In genomic region chr3:10142707-10143560, GRCh38 we compare ENCODE assay signal across 8 cellular contexts. TPM values are rescaled to one million over a fixed set of nuclear protein-coding genes. Genes with fewer than 3 reads are reported as not detected.
DNase-seq lines count a peak whose midpoint lies in the region; ATAC-seq and TF ChIP-seq lines count a peak whose summit lies in the region.

No MANE protein-coding gene starts in this region.

- H3K4me1 Mint-ChIP-seq in endodermal cell (peaks cover 11% of the 10 kb centered on the region), neural progenitor cell (peaks cover 15% of the 10 kb centered on the region)

- 90 to 95% methylated on average over 26 to 29 of the region's 29 CpGs for WGBS in endodermal cell (ENCODE audit: insufficient coverage in 1 of 2, insufficient read length in 1 of 2), 2 experiments

- H3K27me3 ChIP-seq in endodermal cell (ENCODE audit: control insufficient read depth, insufficient read depth, low read length, poor library complexity, severe bottlenecking) (no peaks in the 10 kb centered on the region), neural progenitor cell (no peaks in the 10 kb centered on the region)

- peak overlapping the region; percentile 77 for H3K27ac Mint-ChIP-seq in endodermal cell
- H3K27ac Mint-ChIP-seq in neural progenitor cell = no peak overlapping the region

- no peak overlapping the region for H3K27ac ChIP-seq in endodermal cell (ENCODE audit: low read depth, low read length)
- no peak overlapping the region for H3K27ac ChIP-seq in neural progenitor cell

- H3K9ac ChIP-seq in endodermal cell (ENCODE audit: extremely low read depth, low read length, poor library complexity, severe bottlenecking) (peak overlapping the region; percentile 65), neural progenitor cell (peak overlapping the region; percentile 9)

- H4K20me1 ChIP-seq in neural progenitor cell (ENCODE audit: low read depth) = peaks cover 28% of the 10 kb centered on the region

- no peak for TF ChIP-seq CTCF in endodermal cell (conservative IDR thresholded peaks at IDR 0.05)
- no peak for TF ChIP-seq CTCF in neural progenitor cell (IDR thresholded peaks at IDR 0.05)

- in situ Hi-C loops in ACHN (cut with HindIII; ENCODE audit: low pct_ligation_motif_present, low pct_unique_long_range_greater_than_20kb, low sequenced_read_pairs) = no loop called here

- H3K27me3 Mint-ChIP-seq in endodermal cell (ENCODE audit: insufficient read depth) (no peaks in the 10 kb centered on the region), neural progenitor cell (ENCODE audit: insufficient read depth, low read depth) (peaks cover 2% of the 10 kb centered on the region)

- DNase-seq in activated T-cell treated with anti-CD3 and anti-CD28 coated beads for 48 hours (ENCODE audit: low read depth) (peak; percentile 15), activated T-cell treated with anti-CD3 and anti-CD28 coated beads for 4 hours (no peak), SW480 (ENCODE audit: low spot score) (peak; percentile 28), endodermal cell (peak; percentile 56), neural progenitor cell (ENCODE audit: low spot score) (no peak), ACHN (no peak)

- H3K36me3 Mint-ChIP-seq in endodermal cell (ENCODE audit: low read depth) (peaks cover 24% of the 10 kb centered on the region), neural progenitor cell (peaks cover 16% of the 10 kb centered on the region)

- H3K4me1 ChIP-seq in endodermal cell (ENCODE audit: control insufficient read depth, insufficient read depth, low read length) (no peaks in the 10 kb centered on the region), neural progenitor cell (peaks cover 11% of the 10 kb centered on the region)

- H3K4me3 ChIP-seq in endodermal cell (ENCODE audit: low read length) = peak overlapping the region; percentile 79
- peak overlapping the region; percentile 68 for H3K4me3 ChIP-seq in neural progenitor cell

- H3K9me3 ChIP-seq in endodermal cell (ENCODE audit: control insufficient read depth, low read length) (no peaks in the 10 kb centered on the region), neural progenitor cell (ENCODE audit: low read depth) (no peaks in the 10 kb centered on the region)

- H3K36me3 ChIP-seq in endodermal cell (ENCODE audit: control insufficient read depth, insufficient read depth, low read length) (peaks cover 21% of the 10 kb centered on the region), neural progenitor cell (peaks cover 5% of the 10 kb centered on the region)

- H3K4me3 Mint-ChIP-seq in endodermal cell = peak overlapping the region; percentile 81
- H3K4me3 Mint-ChIP-seq in neural progenitor cell = peak overlapping the region; percentile 86

- no peak for ATAC-seq in HG03571 (IDR thresholded peaks at IDR 0.05; ENCODE audit: unreplicated experiment)
- ATAC-seq in GM21723 (IDR thresholded peaks at IDR 0.05; ENCODE audit: unreplicated experiment) = no peak

- peak overlapping the region; percentile 76 for H3K4me2 ChIP-seq in neural progenitor cell

- H3F3A ChIP-seq in neural progenitor cell (ENCODE audit: low read depth) = no peaks in the 10 kb centered on the region

- no peaks in the 10 kb centered on the region for H3K9me3 Mint-ChIP-seq in endodermal cell
- no peaks in the 10 kb centered on the region for H3K9me3 Mint-ChIP-seq in neural progenitor cell

- no peak overlapping the region for H2AFZ ChIP-seq in neural progenitor cell (replicated peaks)

- peaks cover 51% of the 10 kb centered on the region for H3K79me2 ChIP-seq in neural progenitor cell (ENCODE audit: low read depth)

RNA-seq across cellular contexts. Expression of gene VHL, which starts 1.4 kb away (rescaled TPM):
- total RNA-seq in endodermal cell (10 to 100 TPM; 60.4 to 71.5 TPM), neural progenitor cell (ENCODE audit: low replicate concordance) (86.0 and 86.3 TPM in 2 replicates)
- 57.1 TPM for polyA plus RNA-seq in endodermal cell (2013, experiment 1 of 2)
- polyA plus RNA-seq in endodermal cell (2013, experiment 2 of 2) = 57.3 TPM

RNA-seq across cellular contexts. Expression of gene IRAK2, which starts 21.8 kb away (rescaled TPM):
- under 1 TPM; 0.26 to 0.40 TPM for total RNA-seq in endodermal cell
- polyA plus RNA-seq in endodermal cell (2013, experiment 1 of 2) = 0.46 TPM
- 0.83 TPM for polyA plus RNA-seq in endodermal cell (2013, experiment 2 of 2)
- total RNA-seq in neural progenitor cell (ENCODE audit: low replicate concordance) = 0.26 and 0.50 TPM in 2 replicates

RNA-seq across cellular contexts. Expression of gene BRK1, which starts 27.5 kb away (rescaled TPM):
- total RNA-seq in endodermal cell (100 to 1,000 TPM; 110 to 116 TPM), neural progenitor cell (ENCODE audit: low replicate concordance) (123 and 133 TPM in 2 replicates)
- 152 TPM for polyA plus RNA-seq in endodermal cell (2013, experiment 1 of 2)
- 140 TPM for polyA plus RNA-seq in endodermal cell (2013, experiment 2 of 2)

RNA-seq across cellular contexts. Expression of gene FANCD2OS, which starts 34.9 kb away (rescaled TPM):
- total RNA-seq in endodermal cell (not detected), neural progenitor cell (ENCODE audit: low replicate concordance) (not detected in 2 replicates)
- not detected for polyA plus RNA-seq in endodermal cell (2013, experiment 1 of 2)
- not detected for polyA plus RNA-seq in endodermal cell (2013, experiment 2 of 2)

Comparison
In these comparisons a context has a peak if more than half of its experiments do, and no peak if none do; other contexts are left out.
1. DNase-seq: peak in activated T-cell treated with anti-CD3 and anti-CD28 coated beads for 48 hours (single experiment), SW480 (single experiment) and endodermal cell (single experiment); none in activated T-cell treated with anti-CD3 and anti-CD28 coated beads for 4 hours (single experiment), neural progenitor cell (single experiment) and ACHN (single experiment).